In genomic region chr6:168442646-168443045, GRCh38 we compare ENCODE assay signal across 1 cellular context.
TF ChIP-seq lines count a peak whose summit lies in the region.

No MANE protein-coding gene starts in this region.

TF ChIP-seq in GM23338, 12 proteins besides CTCF, POLR2A, EP300 and RAD21 (continued from another document):
- TF ChIP-seq, protein P1, sequence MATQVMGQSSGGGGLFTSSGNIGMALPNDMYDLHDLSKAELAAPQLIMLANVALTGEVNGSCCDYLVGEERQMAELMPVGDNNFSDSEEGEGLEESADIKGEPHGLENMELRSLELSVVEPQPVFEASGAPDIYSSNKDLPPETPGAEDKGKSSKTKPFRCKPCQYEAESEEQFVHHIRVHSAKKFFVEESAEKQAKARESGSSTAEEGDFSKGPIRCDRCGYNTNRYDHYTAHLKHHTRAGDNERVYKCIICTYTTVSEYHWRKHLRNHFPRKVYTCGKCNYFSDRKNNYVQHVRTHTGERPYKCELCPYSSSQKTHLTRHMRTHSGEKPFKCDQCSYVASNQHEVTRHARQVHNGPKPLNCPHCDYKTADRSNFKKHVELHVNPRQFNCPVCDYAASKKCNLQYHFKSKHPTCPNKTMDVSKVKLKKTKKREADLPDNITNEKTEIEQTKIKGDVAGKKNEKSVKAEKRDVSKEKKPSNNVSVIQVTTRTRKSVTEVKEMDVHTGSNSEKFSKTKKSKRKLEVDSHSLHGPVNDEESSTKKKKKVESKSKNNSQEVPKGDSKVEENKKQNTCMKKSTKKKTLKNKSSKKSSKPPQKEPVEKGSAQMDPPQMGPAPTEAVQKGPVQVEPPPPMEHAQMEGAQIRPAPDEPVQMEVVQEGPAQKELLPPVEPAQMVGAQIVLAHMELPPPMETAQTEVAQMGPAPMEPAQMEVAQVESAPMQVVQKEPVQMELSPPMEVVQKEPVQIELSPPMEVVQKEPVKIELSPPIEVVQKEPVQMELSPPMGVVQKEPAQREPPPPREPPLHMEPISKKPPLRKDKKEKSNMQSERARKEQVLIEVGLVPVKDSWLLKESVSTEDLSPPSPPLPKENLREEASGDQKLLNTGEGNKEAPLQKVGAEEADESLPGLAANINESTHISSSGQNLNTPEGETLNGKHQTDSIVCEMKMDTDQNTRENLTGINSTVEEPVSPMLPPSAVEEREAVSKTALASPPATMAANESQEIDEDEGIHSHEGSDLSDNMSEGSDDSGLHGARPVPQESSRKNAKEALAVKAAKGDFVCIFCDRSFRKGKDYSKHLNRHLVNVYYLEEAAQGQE (IDR thresholded peaks at IDR 0.05; ENCODE audit: unreplicated experiment), result no peak
- TF ChIP-seq ZNF114 (CRISPR knock-in tag; IDR thresholded peaks at IDR 0.05) (no peak), EZH2 (IDR thresholded peaks at IDR 0.05; ENCODE audit: low read depth, unreplicated experiment) (no peak), POLR2AphosphoS5 (IDR thresholded peaks at IDR 0.05; ENCODE audit: low read depth) (no peak), JUNB (IDR thresholded peaks at IDR 0.05; ENCODE audit: unreplicated experiment) (no peak)
